In genomic region chr17:76538281-76538931, GRCh38 we compare ENCODE assay signal across 7 cellular contexts. TPM values are rescaled to one million over a fixed set of nuclear protein-coding genes. Genes with fewer than 3 reads are reported as not detected.
A peak's percentile ranks its signal among the peaks of the same experiment; 100 is the strongest.
DNase-seq lines count a peak whose midpoint lies in the region; TF ChIP-seq lines count a peak whose summit lies in the region.

No MANE protein-coding gene starts in this region.

- H3K27me3 Mint-ChIP-seq in mesothelial cell of epicardium (ENCODE audit: low read depth), result peaks cover 44% of the 10 kb centered on the region

- peaks cover 44% of the 10 kb centered on the region for H3K4me1 Mint-ChIP-seq in mesothelial cell of epicardium

- H3K36me3 ChIP-seq in ectodermal cell (ENCODE audit: control insufficient read depth, insufficient read depth, low read length), result no peaks in the 10 kb centered on the region
- H3K36me3 ChIP-seq in thyroid gland, result no peaks in the 10 kb centered on the region

- 9 to 11% methylated on average over 37 of the region's 37 CpGs for WGBS in ectodermal cell, 2 experiments
- WGBS in thyroid gland, 2 donors, result 73 to 85% methylated on average over 3 to 14 of the region's 37 CpGs

- no peaks in the 10 kb centered on the region for H3K36me3 Mint-ChIP-seq in mesothelial cell of epicardium

- TF ChIP-seq CTCF in RWPE1 (conservative IDR thresholded peaks at IDR 0.05; ENCODE audit: low read depth) (no peak), mesothelial cell of epicardium (IDR thresholded peaks at IDR 0.05; ENCODE audit: unreplicated experiment) (no peak), thyroid gland (IDR thresholded peaks at IDR 0.05) (no peak)

- CTCF ChIA-PET in RWPE1 (lab: Yijun Ruan, JAX), result interaction anchor here (0.5 to 0.6 kb wide), 4 partner anchors 28 to 166 kb away, joined by 3 to 4 read pairs (median 3); no protein-coding TSS in a partner anchor

- H3K4me3 ChIP-seq in ectodermal cell (ENCODE audit: insufficient read depth, low read depth, low read length), result peak overlapping the region; percentile 41
- H3K4me3 ChIP-seq in thyroid gland (replicated peaks in 1 of 3), result peak overlapping the region in 1 of 3 donors; percentile 47

- H3K4me1 ChIP-seq in ectodermal cell (ENCODE audit: control insufficient read depth, insufficient read depth, low read length) (peaks cover 29% of the 10 kb centered on the region), thyroid gland (peaks cover 16 to 40% of the 10 kb centered on the region in 2 donors)

- H3K27ac Mint-ChIP-seq in mesothelial cell of epicardium, result no peak overlapping the region

- no peak for TF ChIP-seq POLR2A in thyroid gland (IDR thresholded peaks at IDR 0.05)

- POLR2A ChIA-PET in RWPE1 (lab: Yijun Ruan, JAX; ENCODE audit: low non-redundant PET), result no interaction called here

- DNase-seq in RWPE1 (ENCODE audit: low spot score), result no peak
- no peak for DNase-seq in mesothelial cell of epicardium (ENCODE audit: low spot score in 2 of 2, unreplicated experiment in 2 of 2)
- DNase-seq in thyroid gland, result peak; percentile 26 to 33
- DNase-seq in Kasumi-1 (lab: John Stamatoyannopoulos, UW), result no peak
- DNase-seq in EL, result no peak
- DNase-seq in DMS53 treated with DMSO at 0.1 percent for 48 hours (lab: John Stamatoyannopoulos, UW; ENCODE audit: unreplicated experiment), result no peak

- intact Hi-C loops in thyroid gland (cut with DNase I), result no loop called here

- peak overlapping the region; percentile 64 for H3K4me3 Mint-ChIP-seq in mesothelial cell of epicardium

- H3K9me3 ChIP-seq in ectodermal cell (ENCODE audit: control insufficient read depth, low read length) (no peaks in the 10 kb centered on the region), thyroid gland (no peaks in the 10 kb centered on the region)

- H3K27me3 ChIP-seq in ectodermal cell (ENCODE audit: control insufficient read depth, insufficient read depth, low read length, poor library complexity, severe bottlenecking) (peaks cover 53% of the 10 kb centered on the region), thyroid gland (no peaks in the 10 kb centered on the region)

- H3K27ac ChIP-seq in RWPE1 (peak overlapping the region; percentile 99; the same call in 1 of the 2 replicates), ectodermal cell (ENCODE audit: insufficient read depth, low read depth, low read length, poor library complexity, severe bottlenecking) (no peak overlapping the region), thyroid gland (peak overlapping the region; percentile 50 to 85 (median 66))

- H3K9me3 Mint-ChIP-seq in mesothelial cell of epicardium, result no peaks in the 10 kb centered on the region

RNA-seq across cellular contexts. Expression of gene CYGB, which starts 0.9 kb away (rescaled TPM):
- 0.61 TPM for polyA plus RNA-seq in ectodermal cell (2013, experiment 1 of 4)
- 0.73 TPM for polyA plus RNA-seq in ectodermal cell (2013, experiment 2 of 4)
- polyA plus RNA-seq in ectodermal cell (2013, experiment 3 of 4), result 1.4 TPM
- 1.4 TPM for polyA plus RNA-seq in ectodermal cell (2013, experiment 4 of 4)
- 8.6 to 10.4 TPM (median 10.1 TPM) in 3 replicates for total RNA-seq in mesothelial cell of epicardium
- 10 to 100 TPM; 14.7 to 32.3 (median 25.6) TPM for total RNA-seq in thyroid gland

RNA-seq across cellular contexts. Expression of gene PRCD, which starts 1.4 kb away (rescaled TPM):
- not detected for polyA plus RNA-seq in ectodermal cell (2013, experiment 1 of 4)
- 0.27 TPM for polyA plus RNA-seq in ectodermal cell (2013, experiment 2 of 4)
- 0.85 TPM for polyA plus RNA-seq in ectodermal cell (2013, experiment 3 of 4)
- 0.57 TPM for polyA plus RNA-seq in ectodermal cell (2013, experiment 4 of 4)
- total RNA-seq in mesothelial cell of epicardium (8.7 to 9.9 TPM (median 9.9 TPM) in 3 replicates), thyroid gland (1 to 10 TPM; 1.5 to 8.3 (median 4.2) TPM)

RNA-seq across cellular contexts. Expression of gene RHBDF2, which starts 37.2 kb away (rescaled TPM):
- 6.6 TPM for polyA plus RNA-seq in ectodermal cell (2013, experiment 1 of 4)
- polyA plus RNA-seq in ectodermal cell (2013, experiment 2 of 4), result 9.4 TPM
- 4.8 TPM for polyA plus RNA-seq in ectodermal cell (2013, experiment 3 of 4)
- 5.3 TPM for polyA plus RNA-seq in ectodermal cell (2013, experiment 4 of 4)
- total RNA-seq in mesothelial cell of epicardium (19.1 to 21.6 TPM (median 21.5 TPM) in 3 replicates), thyroid gland (10 to 100 TPM; 16.4 to 31.1 (median 22.1) TPM)

RNA-seq across cellular contexts. Expression of gene ST6GALNAC2, which starts 47.3 kb away (rescaled TPM):
- 1.7 TPM for polyA plus RNA-seq in ectodermal cell (2013, experiment 1 of 4)
- 1.9 TPM for polyA plus RNA-seq in ectodermal cell (2013, experiment 2 of 4)
- 0.91 TPM for polyA plus RNA-seq in ectodermal cell (2013, experiment 3 of 4)
- polyA plus RNA-seq in ectodermal cell (2013, experiment 4 of 4), result 0.93 TPM
- total RNA-seq in mesothelial cell of epicardium (1.3 to 1.9 TPM (median 1.5 TPM) in 3 replicates), thyroid gland (10 to 100 TPM; 32.7 to 65.4 (median 42.6) TPM)

Comparison
In these comparisons a context has a peak if more than half of its experiments do, and no peak if none do; other contexts are left out.
1. DNase-seq: peak in thyroid gland (2 of 2); none in RWPE1 (single experiment), mesothelial cell of epicardium (0 of 2), Kasumi-1 (0 of 2), EL (single experiment) and DMS53 treated with DMSO at 0.1 percent for 48 hours (single experiment).